In genomic region chr13:113437408-113438010, GRCh38 we compare ENCODE assay signal across 1 cellular context.
TF ChIP-seq lines count a peak whose summit lies in the region.

No MANE protein-coding gene starts in this region.

TF ChIP-seq in HepG2, 621 proteins besides CTCF, POLR2A, EP300 and RAD21 (continued from another document and continues in another):
- no peak for TF ChIP-seq ZNF281 (CRISPR knock-in tag; IDR thresholded peaks at IDR 0.05; ENCODE audit: borderline replicate concordance)
- 0 out of 2 replicates have a peak, but pooled peaks have one; percentile 36 for TF ChIP-seq KLF9 (CRISPR knock-in tag; IDR thresholded peaks at IDR 0.05; ENCODE audit: low read depth)
- peak; percentile 100 for TF ChIP-seq ZNF121 (CRISPR knock-in tag; IDR thresholded peaks at IDR 0.05)
- TF ChIP-seq KDM2A (CRISPR knock-in tag; IDR thresholded peaks at IDR 0.05; ENCODE audit: borderline replicate concordance, low read depth) = peak; percentile 35; the same call in 1 of the 2 replicates
- peak; percentile 59 for TF ChIP-seq RAD51 (IDR thresholded peaks at IDR 0.05; ENCODE audit: borderline replicate concordance)
- TF ChIP-seq ZFP91 (CRISPR knock-in tag; IDR thresholded peaks at IDR 0.05; ENCODE audit: borderline replicate concordance) = peak; percentile 32; the same call in 1 of the 2 replicates
- TF ChIP-seq STAT6 (CRISPR knock-in tag; IDR thresholded peaks at IDR 0.05; ENCODE audit: borderline replicate concordance) = no peak
- no peak for TF ChIP-seq CREB1 (IDR thresholded peaks at IDR 0.05)
- TF ChIP-seq CREB1 (CRISPR knock-in tag; IDR thresholded peaks at IDR 0.05) = no peak
- TF ChIP-seq BORCS8-MEF2B (CRISPR knock-in tag; IDR thresholded peaks at IDR 0.05) = peak; percentile 60; the same call in 1 of the 2 replicates
- peak; percentile 65; the same call in 1 of the 2 replicates for TF ChIP-seq TAF1 (CRISPR knock-in tag; IDR thresholded peaks at IDR 0.05)
- 0 out of 2 replicates have a peak, but pooled peaks have one; percentile 31 for TF ChIP-seq SPEN (CRISPR knock-in tag; IDR thresholded peaks at IDR 0.05; ENCODE audit: low read depth)
- no peak; the same call in 1 of the 2 replicates for TF ChIP-seq CEBPG (CRISPR knock-in tag; IDR thresholded peaks at IDR 0.05)
- TF ChIP-seq KAT8 (CRISPR knock-in tag; IDR thresholded peaks at IDR 0.05) = peak; percentile 63
- peak; percentile 15; the same call in 1 of the 2 replicates for TF ChIP-seq RXRB (CRISPR knock-in tag; IDR thresholded peaks at IDR 0.05; ENCODE audit: borderline replicate concordance)
- 0 out of 2 replicates have a peak, but pooled peaks have one; percentile 82 for TF ChIP-seq WIZ (CRISPR knock-in tag; IDR thresholded peaks at IDR 0.05)
- no peak for TF ChIP-seq SOX6 (IDR thresholded peaks at IDR 0.05)
- peak; percentile 36; the same call in 1 of the 2 replicates for TF ChIP-seq SOX6 (CRISPR knock-in tag; IDR thresholded peaks at IDR 0.05)
- 0 out of 2 replicates have a peak, but pooled peaks have one; percentile 29 for TF ChIP-seq ZNF160 (CRISPR knock-in tag; IDR thresholded peaks at IDR 0.05)
- TF ChIP-seq ZNF792 (CRISPR knock-in tag; IDR thresholded peaks at IDR 0.05) = peak; percentile 55; the same call in 1 of the 2 replicates
- TF ChIP-seq KDM3A (CRISPR knock-in tag; IDR thresholded peaks at IDR 0.05; ENCODE audit: low read depth) = 0 out of 2 replicates have a peak, but pooled peaks have one; percentile 30
- TF ChIP-seq ZNF512 (CRISPR knock-in tag; IDR thresholded peaks at IDR 0.05) = no peak
- no peak for TF ChIP-seq BATF2 (CRISPR knock-in tag; IDR thresholded peaks at IDR 0.05)
- TF ChIP-seq MEIS1 (CRISPR knock-in tag; IDR thresholded peaks at IDR 0.05; ENCODE audit: borderline replicate concordance) = no peak
- peak; percentile 72; the same call in 1 of the 2 replicates for TF ChIP-seq KDM1A (CRISPR knock-in tag; IDR thresholded peaks at IDR 0.05)
- TF ChIP-seq THAP11 (CRISPR knock-in tag; IDR thresholded peaks at IDR 0.05) = 0 out of 2 replicates have a peak, but pooled peaks have one; percentile 34
- TF ChIP-seq GZF1 (CRISPR knock-in tag; IDR thresholded peaks at IDR 0.05) = no peak; the same call in 1 of the 2 replicates
- 0 out of 2 replicates have a peak, but pooled peaks have one; percentile 29 for TF ChIP-seq ARHGAP35 (CRISPR knock-in tag; IDR thresholded peaks at IDR 0.05; ENCODE audit: borderline replicate concordance)
- no peak for TF ChIP-seq NR2F6 (IDR thresholded peaks at IDR 0.05)
- TF ChIP-seq NR2F6 (CRISPR knock-in tag; IDR thresholded peaks at IDR 0.05) = 0 out of 2 replicates have a peak, but pooled peaks have one; percentile 7
- TF ChIP-seq TARDBP (CRISPR knock-in tag; IDR thresholded peaks at IDR 0.05) = peak; percentile 83
- no peak for TF ChIP-seq SMYD3 (CRISPR knock-in tag; IDR thresholded peaks at IDR 0.05)
- TF ChIP-seq ZSCAN9 (CRISPR knock-in tag; IDR thresholded peaks at IDR 0.05; ENCODE audit: borderline replicate concordance) = peak; percentile 75
- TF ChIP-seq FOXP4 (CRISPR knock-in tag; IDR thresholded peaks at IDR 0.05) = peak; percentile 48
- no peak for TF ChIP-seq ZNF335 (CRISPR knock-in tag; IDR thresholded peaks at IDR 0.05)
- TF ChIP-seq ATF2 (CRISPR knock-in tag; IDR thresholded peaks at IDR 0.05) = peak; percentile 38; the same call in 1 of the 2 replicates
- no peak for TF ChIP-seq CREM (IDR thresholded peaks at IDR 0.05)
- no peak for TF ChIP-seq CREM (CRISPR knock-in tag; IDR thresholded peaks at IDR 0.05)
- 0 out of 2 replicates have a peak, but pooled peaks have one; percentile 54 for TF ChIP-seq ZNF558 (CRISPR knock-in tag; IDR thresholded peaks at IDR 0.05; ENCODE audit: borderline replicate concordance)
- TF ChIP-seq SALL1 (CRISPR knock-in tag; IDR thresholded peaks at IDR 0.05) = peak; percentile 75
- peak; percentile 26; the same call in 1 of the 2 replicates for TF ChIP-seq PRDM10 (CRISPR knock-in tag; IDR thresholded peaks at IDR 0.05; ENCODE audit: low read depth)
